Comparison of ENCODE assay signal across 14 cellular contexts in the genomic region with DNA sequence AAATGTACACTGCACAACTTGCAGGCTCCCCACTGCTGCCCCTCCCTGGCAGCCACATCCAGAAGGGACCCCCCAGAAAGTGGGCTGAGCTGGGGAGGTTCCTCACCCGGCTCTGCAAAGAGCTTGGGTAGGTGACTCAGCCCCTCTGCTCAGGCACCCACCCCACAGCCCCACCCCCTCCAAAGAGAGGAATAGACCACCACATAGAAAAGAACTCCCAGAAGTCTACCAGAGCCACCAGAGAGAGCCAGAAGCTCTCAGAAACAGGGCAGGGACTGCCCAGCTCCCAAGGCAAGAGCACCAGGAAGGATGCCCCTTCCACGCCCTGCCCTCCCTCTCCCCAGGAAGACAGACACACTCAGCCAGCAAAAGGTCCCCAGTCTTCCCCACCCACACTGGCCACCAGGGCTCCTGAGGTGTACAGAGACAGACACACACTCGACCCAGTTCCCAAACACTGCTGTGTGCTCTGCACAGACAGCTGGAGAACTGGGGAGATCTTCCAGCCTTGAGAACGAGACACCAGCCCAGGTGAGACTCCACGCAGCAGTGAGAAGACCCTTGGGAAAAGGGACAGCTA. TPM values are rescaled to one million over a fixed set of nuclear protein-coding genes. Genes with fewer than 3 reads are reported as not detected.
DNase-seq lines count a peak whose midpoint lies in the region; ATAC-seq and TF ChIP-seq lines count a peak whose summit lies in the region.
"Had no signal": no experiment of that assay in that cellular context is flagged by ENCODE, and none has a peak within 500 bp of the region (broad histone marks: within the 10 kb centered on the region; RNA-seq: fewer than 3 reads in every experiment).

No MANE protein-coding gene starts in this region.

- intact Hi-C loops in CD8-positive, alpha-beta T cell (cut with DNase I, micrococcal nuclease): loop anchor here in 1 of 2 experiments (5.0 kb wide), 1 partner anchor 624 kb away; a partner anchor contains a TSS
- intact Hi-C loops in tibial artery (cut with DNase I; ENCODE audit: low total_unique reads): loop anchor here (10.0 kb wide), 1 partner anchor 424 kb away; a partner anchor contains a TSS

- no peak overlapping the region for H3K9ac ChIP-seq in neuronal stem cell (ENCODE audit: low read depth, low read length, poor library complexity)

- in situ Hi-C loops in brain microvascular endothelial cell (cut with HindIII; ENCODE audit: low pct_ligation_motif_present, low sequenced_read_pairs): no loop called here

- ATAC-seq in CD8-positive, alpha-beta T cell: no peak
- ATAC-seq: left cardiac atrium had no signal

- H4K91ac ChIP-seq in neuronal stem cell (ENCODE audit: low read depth, low read length, poor library complexity): no peak overlapping the region

- H2AFZ ChIP-seq in neuronal stem cell (ENCODE audit: low read length): no peak overlapping the region

- H3K14ac ChIP-seq in neuronal stem cell (ENCODE audit: low read length): no peak overlapping the region

- H3K36me3 ChIP-seq in CD8-positive, alpha-beta T cell (ENCODE audit: insufficient read depth, low read length): peaks cover 17% of the 10 kb centered on the region
- H3K36me3 ChIP-seq in SJSA1 (peaks cover 6% of the 10 kb centered on the region; the same call in 1 of the 2 replicates), brain microvascular endothelial cell (replicated peaks) (peaks cover 2% of the 10 kb centered on the region), neuronal stem cell (replicated peaks in 1 of 2; ENCODE audit: control insufficient read depth in 2 of 2, insufficient read depth in 2 of 2, low read length in 2 of 2) (peaks cover 4% of the 10 kb centered on the region in 2 donors), tibial artery (no peaks in the 10 kb centered on the region)
- H3K36me3 ChIP-seq: Peyer's patch had no signal

- H3K9me3 ChIP-seq in CD8-positive, alpha-beta T cell (ENCODE audit: low read length): no peaks in the 10 kb centered on the region
- H3K9me3 ChIP-seq in SJSA1 (replicated peaks) (peaks cover 3% of the 10 kb centered on the region; the same call in 1 of the 2 replicates), neuronal stem cell (replicated peaks in 1 of 2; ENCODE audit: control insufficient read depth in 2 of 2, insufficient read depth in 1 of 2, low read depth in 1 of 2, low read length in 2 of 2) (peaks cover 0 to 3% of the 10 kb centered on the region in 2 donors), tibial artery (no peaks in the 10 kb centered on the region)
- H3K9me3 ChIP-seq: Peyer's patch had no signal

- H3K9me3 Mint-ChIP-seq in CD8-positive, alpha-beta T cell: no peaks in the 10 kb centered on the region

- peak in 2 of 7 experiments; percentile 27 to 39 for DNase-seq in CD8-positive, alpha-beta T cell
- DNase-seq in SJSA1 (ENCODE audit: low read depth in 1 of 2, low spot score in 2 of 2): peak; percentile 74 to 87
- no peak for DNase-seq in brain microvascular endothelial cell
- DNase-seq in neuronal stem cell (ENCODE audit: low spot score): no peak
- DNase-seq in foreskin melanocyte: no peak
- DNase-seq in kidney tubule cell (ENCODE audit: low spot score): no peak
- no peak for DNase-seq in tibial artery
- DNase-seq in ureter (ENCODE audit: low spot score): no peak
- DNase-seq: activated effector memory CD4-positive, alpha-beta T cell treated with Interleukin-2 at 50 U/mL for 16 hours; Calu3; left cardiac atrium; NCI-H1092; nucleus accumbens; Peyer's patch had no signal

- H3K27me3 Mint-ChIP-seq in CD8-positive, alpha-beta T cell (ENCODE audit: low read depth): no peaks in the 10 kb centered on the region

- peaks cover 76% of the 10 kb centered on the region for H3K4me1 Mint-ChIP-seq in CD8-positive, alpha-beta T cell (ENCODE audit: low read depth)

- peak overlapping the region; percentile 25 for H3K27ac ChIP-seq in CD8-positive, alpha-beta T cell (ENCODE audit: low read depth, low read length)
- H3K27ac ChIP-seq in SJSA1 (peak overlapping the region; percentile 53), brain microvascular endothelial cell (no peak overlapping the region), neuronal stem cell (replicated peaks; ENCODE audit: low read length) (no peak overlapping the region), tibial artery (no peak overlapping the region)

- no peaks in the 10 kb centered on the region for H3K27me3 ChIP-seq in CD8-positive, alpha-beta T cell (ENCODE audit: insufficient read depth, low read length)
- H3K27me3 ChIP-seq in SJSA1 (replicated peaks): no peaks in the 10 kb centered on the region
- no peaks in the 10 kb centered on the region for H3K27me3 ChIP-seq in brain microvascular endothelial cell (replicated peaks)
- H3K27me3 ChIP-seq in neuronal stem cell (ENCODE audit: control insufficient read depth in 3 of 3, insufficient read depth in 3 of 3, low read depth in 1 of 3, low read length in 3 of 3): no peaks in the 10 kb centered on the region
- H3K27me3 ChIP-seq in tibial artery: no peaks in the 10 kb centered on the region
- H3K27me3 ChIP-seq: Peyer's patch had no signal

- no peak overlapping the region for H3K4ac ChIP-seq in neuronal stem cell (ENCODE audit: low read length)

- H3K4me2 ChIP-seq in neuronal stem cell (ENCODE audit: insufficient read depth, low read length, poor library complexity, severe bottlenecking): no peak overlapping the region

- no CpG with 5 or more reads among the region's 5 CpGs for WGBS in neuronal stem cell (ENCODE audit: extremely low coverage in 2 of 2, insufficient read length in 2 of 2, insufficient replicate concordance in 1 of 2), 2 donors

- peaks cover 74% of the 10 kb centered on the region for H3K4me1 ChIP-seq in CD8-positive, alpha-beta T cell (ENCODE audit: insufficient read depth, low read length)
- H3K4me1 ChIP-seq in SJSA1 (replicated peaks): peaks cover 77% of the 10 kb centered on the region
- peaks cover 13 to 29% of the 10 kb centered on the region in 2 donors for H3K4me1 ChIP-seq in neuronal stem cell (ENCODE audit: control insufficient read depth in 2 of 2, insufficient read depth in 1 of 2, low read depth in 1 of 2, low read length in 2 of 2)
- peaks cover 0 to 4% (median 1%) of the 10 kb centered on the region in 4 donors for H3K4me1 ChIP-seq in tibial artery

- H2BK12ac ChIP-seq in neuronal stem cell (ENCODE audit: low read length): no peak overlapping the region

- peak overlapping the region; percentile 90 for H3K4me3 Mint-ChIP-seq in CD8-positive, alpha-beta T cell

- peak overlapping the region; percentile 99 for H3K27ac Mint-ChIP-seq in CD8-positive, alpha-beta T cell

- no peak overlapping the region for H2BK5ac ChIP-seq in neuronal stem cell (ENCODE audit: low read length)

- H2AK5ac ChIP-seq in neuronal stem cell (ENCODE audit: low read depth, low read length): no peak overlapping the region

- peaks cover 33% of the 10 kb centered on the region for H3K36me3 Mint-ChIP-seq in CD8-positive, alpha-beta T cell

- POLR2A ChIA-PET in CD8-positive, alpha-beta T cell (lab: Charles Lee): no interaction called here

- H3K23ac ChIP-seq in neuronal stem cell (ENCODE audit: low read depth, low read length, poor library complexity): no peak overlapping the region

- no peak overlapping the region for H3K4me3 ChIP-seq in CD8-positive, alpha-beta T cell (ENCODE audit: low read depth, low read length)
- H3K4me3 ChIP-seq in SJSA1 (no peak overlapping the region), brain microvascular endothelial cell (ENCODE audit: low read depth, low read length) (no peak overlapping the region), neuronal stem cell (ENCODE audit: low read length in 2 of 2) (no peak overlapping the region), tibial artery (no peak overlapping the region)
- H3K4me3 ChIP-seq: Peyer's patch had no signal

- CTCF ChIA-PET in CD8-positive, alpha-beta T cell (lab: Charles Lee): interaction anchor here (1.1 to 6.8 kb wide), 2 partner anchors 10 to 95 kb away, joined by 4 to 61 read pairs; no protein-coding TSS in a partner anchor

- no peak overlapping the region for H4K8ac ChIP-seq in neuronal stem cell (ENCODE audit: low read depth, low read length)

- peaks cover 22% of the 10 kb centered on the region for H3K79me1 ChIP-seq in neuronal stem cell (ENCODE audit: low read depth, low read length)

- H2BK120ac ChIP-seq in neuronal stem cell (ENCODE audit: low read depth, low read length): no peak overlapping the region

- no peak for TF ChIP-seq CTCF in CD8-positive, alpha-beta T cell (IDR thresholded peaks at IDR 0.05)
- TF ChIP-seq CTCF in brain microvascular endothelial cell (IDR thresholded peaks at IDR 0.05; ENCODE audit: low read depth, low read length, missing control alignments): peak; percentile 33
- no peak for TF ChIP-seq CTCF in tibial artery (IDR thresholded peaks at IDR 0.05)

- H3K18ac ChIP-seq in neuronal stem cell (ENCODE audit: low read length): peak overlapping the region; percentile 46

- H2BK15ac ChIP-seq in neuronal stem cell (ENCODE audit: low read length): no peak overlapping the region

RNA-seq across cellular contexts. Expression of a gene that starts 28.2 kb away (rescaled TPM):
- 10 to 100 TPM; 92.1 to 92.4 TPM for total RNA-seq in CD8-positive, alpha-beta T cell
- 68.6 and 76.5 TPM in 2 replicates for total RNA-seq in SJSA1 (2014; rRNA removed; shearing (Covaris generic))
- polyA plus RNA-seq in neuronal stem cell (2013, experiment 1 of 2): 58.5 TPM
- polyA plus RNA-seq in neuronal stem cell (2013, experiment 2 of 2): 59.1 TPM
- total RNA-seq in ureter: 51.6 TPM

Comparison
In these comparisons a context has a peak if more than half of its experiments do, and no peak if none do; other contexts are left out.
1. DNase-seq: peak in SJSA1 (2 of 2); none in brain microvascular endothelial cell (single experiment), neuronal stem cell (single experiment), foreskin melanocyte (single experiment), kidney tubule cell (single experiment), tibial artery (0 of 2) and ureter (single experiment).
2. H3K27ac ChIP-seq: peak in CD8-positive, alpha-beta T cell (single experiment) and SJSA1 (single experiment); none in brain microvascular endothelial cell (single experiment), neuronal stem cell (single experiment) and tibial artery (0 of 2).